Comparison of ENCODE assay signal across 8 cellular contexts in genomic region chr3:18424862-18425640, GRCh38. TPM values are rescaled to one million over a fixed set of nuclear protein-coding genes. Genes with fewer than 3 reads are reported as not detected.
DNase-seq lines count a peak whose midpoint lies in the region; ATAC-seq and TF ChIP-seq lines count a peak whose summit lies in the region.

Gene SATB1, minus strand, starts transcription at chr3:18425339. Its CDS starts 4,372 bp downstream, at chr3:18420967.

- H3K4me1 ChIP-seq in body of pancreas (peaks cover 29% of the 10 kb centered on the region), iPS DF 6.9 (ENCODE audit: control insufficient read depth, insufficient read depth, low read length) (peaks cover 3% of the 10 kb centered on the region; the same call in 1 of the 2 replicates)

- TF ChIP-seq POLR2A in body of pancreas (IDR thresholded peaks at IDR 0.05) = peak; percentile 49 to 70 (median 67)

- DNase-seq in Daoy (ENCODE audit: low read depth) (peak; percentile 75), M059J (ENCODE audit: low read depth) (peak; percentile 42), T1000 (lab: John Stamatoyannopoulos, UW) (peak; percentile 32), body of pancreas (peak; percentile 83 to 89 (median 88)), iPS DF 6.9 (ENCODE audit: low read depth, low spot score) (no peak), sciatic nerve (ENCODE audit: low spot score) (peak; percentile 93), NCI-H1048 (lab: John Stamatoyannopoulos, UW) (no peak)

- no peak for TF ChIP-seq CTCF in body of pancreas (IDR thresholded peaks at IDR 0.05)

- intact Hi-C loops in body of pancreas (cut with DNase I) (no loop called here), sciatic nerve (cut with DNase I) (no loop called here)

- H3K36me3 ChIP-seq in body of pancreas (replicated peaks in 1 of 2; ENCODE audit: insufficient read depth in 1 of 2, low read depth in 2 of 2) (no peaks in the 10 kb centered on the region), iPS DF 6.9 (ENCODE audit: control insufficient read depth, insufficient read depth, low read length) (no peaks in the 10 kb centered on the region)

- ATAC-seq in GM21825 (IDR thresholded peaks at IDR 0.05; ENCODE audit: unreplicated experiment) = peak; percentile 52
- ATAC-seq in body of pancreas = peak; percentile 79
- ATAC-seq in sciatic nerve = peak; percentile 86

- H3K9me3 ChIP-seq in body of pancreas (no peaks in the 10 kb centered on the region), iPS DF 6.9 (ENCODE audit: control insufficient read depth, insufficient read depth, low read length) (no peaks in the 10 kb centered on the region)

- H3K4me3 ChIP-seq in body of pancreas (peak within 1 kb of the TSS; percentile 81 to 92), iPS DF 6.9 (ENCODE audit: low read length) (peak within 1 kb of the TSS; percentile 80)

- H3K27ac ChIP-seq in body of pancreas (peak within 1 kb of the TSS; percentile 91 to 99 (median 96)), iPS DF 6.9 (ENCODE audit: low read length) (no peak within 1 kb of the TSS)

- 0 to 1% methylated on average over 46 to 71 of the region's 82 CpGs for WGBS in body of pancreas, 2 donors
- no CpG with 5 or more reads among the region's 82 CpGs for WGBS in iPS DF 6.9 (ENCODE audit: insufficient coverage, insufficient read length)

- H3K27me3 ChIP-seq in body of pancreas = no peaks in the 10 kb centered on the region
- H3K27me3 ChIP-seq in iPS DF 6.9 (ENCODE audit: control insufficient read depth, insufficient read depth, low read length) = no peaks in the 10 kb centered on the region

RNA-seq across cellular contexts. Expression of gene SATB1, which starts in this region (rescaled TPM):
- total RNA-seq in Daoy (2014; rRNA removed; shearing (Covaris generic)) = 12.6 and 15.4 TPM in 2 replicates
- 0.89 and 2.7 TPM in 2 replicates for total RNA-seq in M059J (2014; rRNA removed; shearing (Covaris generic))
- total RNA-seq in body of pancreas (10 to 100 TPM; 36.1 to 50.8 TPM), sciatic nerve (52.2 TPM)

Comparison
In these comparisons a context has a peak if more than half of its experiments do, and no peak if none do; other contexts are left out.
1. DNase-seq: peak in Daoy (single experiment), M059J (single experiment), T1000 (single experiment), body of pancreas (4 of 4) and sciatic nerve (single experiment); none in iPS DF 6.9 (single experiment) and NCI-H1048 (single experiment).
2. Peak in every context shown above with its lines, with median percentiles within 50 percentile points of each other: ATAC-seq.